ENCODE assay signal across 1 cellular context in genomic region chr12:43338848-43339526, GRCh38.
TF ChIP-seq lines count a peak whose summit lies in the region.

No MANE protein-coding gene starts in this region.

TF ChIP-seq in SK-N-SH treated with all-trans-retinoic acid at 6 μM for 48 hours, 23 proteins besides CTCF, POLR2A, EP300 and RAD21 (continued from another document):
- TF ChIP-seq PATZ1 (CRISPR knock-in tag; IDR thresholded peaks at IDR 0.05; ENCODE audit: borderline replicate concordance) (no peak), PPARA (CRISPR knock-in tag; IDR thresholded peaks at IDR 0.05; ENCODE audit: borderline replicate concordance) (no peak), BACH2 (CRISPR knock-in tag; IDR thresholded peaks at IDR 0.05; ENCODE audit: borderline replicate concordance) (no peak), TOX (CRISPR knock-in tag; IDR thresholded peaks at IDR 0.05; ENCODE audit: borderline replicate concordance) (no peak), TCF4 (CRISPR knock-in tag; IDR thresholded peaks at IDR 0.05; ENCODE audit: borderline replicate concordance) (0 out of 2 replicates have a peak, but pooled peaks have one; percentile 28), SNAI2 (CRISPR knock-in tag; IDR thresholded peaks at IDR 0.05) (peak; percentile 39; the same call in 1 of the 2 replicates), GLIS3 (CRISPR knock-in tag; IDR thresholded peaks at IDR 0.05) (no peak), ZNF70 (CRISPR knock-in tag; IDR thresholded peaks at IDR 0.05) (no peak)
